In genomic region chr2:64859208-64860161, GRCh38 we compare ENCODE assay signal across 8 cellular contexts.
DNase-seq lines count a peak whose midpoint lies in the region; ATAC-seq and TF ChIP-seq lines count a peak whose summit lies in the region.

No MANE protein-coding gene starts in this region.

- peak overlapping the region; percentile 3 for H3K4me3 ChIP-seq in cardiac muscle cell

- POLR2A ChIA-PET in CD4-positive, alpha-beta T cell (lab: Charles Lee), result interaction anchor here (0.9 to 2.4 kb wide), 2 partner anchors 40 to 206 kb away, joined by 3 to 6 read pairs; partner anchors contain the start of gene SERTAD2

- intact Hi-C loops in CD4-positive, alpha-beta T cell (cut with DNase I, micrococcal nuclease), result loop anchor here in 1 of 2 experiments (5.0 kb wide), 1 partner anchor 107 kb away; no protein-coding TSS in a partner anchor

- H3K27ac Mint-ChIP-seq in CD4-positive, alpha-beta T cell, result no peak overlapping the region
- no peak overlapping the region for H3K27ac Mint-ChIP-seq in activated naive CD8-positive, alpha-beta T cell treated with anti-CD3 and anti-CD28 coated beads for 36 hours
- H3K27ac Mint-ChIP-seq in osteocyte (ENCODE audit: unreplicated experiment), result peak overlapping the region; percentile 85

- no peaks in the 10 kb centered on the region for H3K9me3 ChIP-seq in CD4-positive, alpha-beta T cell (ENCODE audit: control insufficient read depth, low read length)
- no peaks in the 10 kb centered on the region for H3K9me3 ChIP-seq in cardiac muscle cell (ENCODE audit: low read depth)

- DNase-seq in CD4-positive, alpha-beta T cell, result no peak
- DNase-seq in NCI-H1105 treated with DMSO at 0.1 percent for 48 hours (lab: John Stamatoyannopoulos, UW) (peak; percentile 54), cardiac muscle cell (ENCODE audit: low read depth in 1 of 2, low spot score in 1 of 2) (peak; percentile 89 to 95), osteocyte (ENCODE audit: extremely low spot score, unreplicated experiment) (peak; percentile 88)
- no peak for DNase-seq in activated naive CD8-positive, alpha-beta T cell treated with anti-CD3 and anti-CD28 coated beads for 36 hours
- no peak for DNase-seq in effector CD4-positive, alpha-beta T cell
- DNase-seq in stimulated activated CD4-positive, alpha-beta T cell treated with anti-CD3 and anti-CD28 coated beads, Interleukin-4, amount 100 ng/mL, for 4 hours, result no peak

- no peak for TF ChIP-seq CTCF in CD4-positive, alpha-beta T cell (IDR thresholded peaks at IDR 0.05)
- no peak for TF ChIP-seq CTCF in cardiac muscle cell (IDR thresholded peaks at IDR 0.05; ENCODE audit: low read depth, low read length)
- no peak for TF ChIP-seq CTCF in osteocyte (IDR thresholded peaks at IDR 0.05)

- no peaks in the 10 kb centered on the region for H3K36me3 Mint-ChIP-seq in CD4-positive, alpha-beta T cell (ENCODE audit: low read depth)
- no peaks in the 10 kb centered on the region for H3K36me3 Mint-ChIP-seq in activated naive CD8-positive, alpha-beta T cell treated with anti-CD3 and anti-CD28 coated beads for 36 hours
- H3K36me3 Mint-ChIP-seq in osteocyte (ENCODE audit: unreplicated experiment), result no peaks in the 10 kb centered on the region

- peaks cover 5% of the 10 kb centered on the region for H3K4me1 Mint-ChIP-seq in CD4-positive, alpha-beta T cell (ENCODE audit: low read depth)
- H3K4me1 Mint-ChIP-seq in activated naive CD8-positive, alpha-beta T cell treated with anti-CD3 and anti-CD28 coated beads for 36 hours, result no peaks in the 10 kb centered on the region
- peaks cover 27% of the 10 kb centered on the region for H3K4me1 Mint-ChIP-seq in osteocyte (ENCODE audit: unreplicated experiment)

- H3K4me1 ChIP-seq in cardiac muscle cell (ENCODE audit: low read depth), result peaks cover 32% of the 10 kb centered on the region

- H3K36me3 ChIP-seq in cardiac muscle cell, result no peaks in the 10 kb centered on the region

- H3K27ac ChIP-seq in CD4-positive, alpha-beta T cell (ENCODE audit: low read depth, low read length), result no peak overlapping the region
- peak overlapping the region; percentile 86 for H3K27ac ChIP-seq in cardiac muscle cell

- no peak overlapping the region for H3K4me3 Mint-ChIP-seq in CD4-positive, alpha-beta T cell
- peak overlapping the region; percentile 2 for H3K4me3 Mint-ChIP-seq in activated naive CD8-positive, alpha-beta T cell treated with anti-CD3 and anti-CD28 coated beads for 36 hours
- peak overlapping the region; percentile 60 for H3K4me3 Mint-ChIP-seq in osteocyte (ENCODE audit: unreplicated experiment)

- H3K27me3 ChIP-seq in CD4-positive, alpha-beta T cell (ENCODE audit: control insufficient read depth, insufficient read depth, low read length), result no peaks in the 10 kb centered on the region
- H3K27me3 ChIP-seq in cardiac muscle cell, result no peaks in the 10 kb centered on the region

- H3K27me3 Mint-ChIP-seq in CD4-positive, alpha-beta T cell, result peaks cover 16% of the 10 kb centered on the region
- peaks cover 9% of the 10 kb centered on the region for H3K27me3 Mint-ChIP-seq in activated naive CD8-positive, alpha-beta T cell treated with anti-CD3 and anti-CD28 coated beads for 36 hours
- no peaks in the 10 kb centered on the region for H3K27me3 Mint-ChIP-seq in osteocyte (ENCODE audit: unreplicated experiment)

- H3K9me3 Mint-ChIP-seq in CD4-positive, alpha-beta T cell, result no peaks in the 10 kb centered on the region
- H3K9me3 Mint-ChIP-seq in activated naive CD8-positive, alpha-beta T cell treated with anti-CD3 and anti-CD28 coated beads for 36 hours, result no peaks in the 10 kb centered on the region
- no peaks in the 10 kb centered on the region for H3K9me3 Mint-ChIP-seq in osteocyte (ENCODE audit: unreplicated experiment)

- peak; percentile 21 for ATAC-seq in CD4-positive, alpha-beta T cell (ENCODE audit: poor library complexity)
- peak; percentile 29 for ATAC-seq in GM19438 (IDR thresholded peaks at IDR 0.05; ENCODE audit: low read depth, unreplicated experiment)

- CTCF ChIA-PET in CD4-positive, alpha-beta T cell (lab: Charles Lee), result interaction anchor here (1.5 kb wide), 1 partner anchor 213 kb away, joined by 4 read pairs; no protein-coding TSS in a partner anchor

Comparison
In these comparisons a context has a peak if more than half of its experiments do, and no peak if none do; other contexts are left out.
1. DNase-seq: peak in NCI-H1105 treated with DMSO at 0.1 percent for 48 hours (single experiment), cardiac muscle cell (2 of 2) and osteocyte (single experiment); none in CD4-positive, alpha-beta T cell (0 of 10), activated naive CD8-positive, alpha-beta T cell treated with anti-CD3 and anti-CD28 coated beads for 36 hours (single experiment), effector CD4-positive, alpha-beta T cell (single experiment) and stimulated activated CD4-positive, alpha-beta T cell treated with anti-CD3 and anti-CD28 coated beads, Interleukin-4, amount 100 ng/mL, for 4 hours (0 of 2).